ENCODE assay signal across 1 cellular context in genomic region chr16:75234856-75235696, GRCh38.
A peak's percentile ranks its signal among the peaks of the same experiment; 100 is the strongest.
TF ChIP-seq lines count a peak whose summit lies in the region.

No MANE protein-coding gene starts in this region.

TF ChIP-seq in HepG2, 621 proteins besides CTCF, POLR2A, EP300 and RAD21:
- no peak for TF ChIP-seq ZEB1 (IDR thresholded peaks at IDR 0.05; ENCODE audit: insufficient replicate concordance, low read depth)
- no peak for TF ChIP-seq KMT2B (CRISPR knock-in tag; IDR thresholded peaks at IDR 0.05)
- TF ChIP-seq CAMTA2 (CRISPR knock-in tag; IDR thresholded peaks at IDR 0.05; ENCODE audit: borderline replicate concordance): no peak
- no peak for TF ChIP-seq FOXC1 (CRISPR knock-in tag; IDR thresholded peaks at IDR 0.05; ENCODE audit: borderline replicate concordance)
- no peak for TF ChIP-seq ZNF781 (CRISPR knock-in tag; IDR thresholded peaks at IDR 0.05; ENCODE audit: borderline replicate concordance, not compliant biosample characterization)
- TF ChIP-seq IRF9 (CRISPR knock-in tag; IDR thresholded peaks at IDR 0.05; ENCODE audit: borderline replicate concordance): no peak
- no peak for TF ChIP-seq ZNF230 (CRISPR knock-in tag; IDR thresholded peaks at IDR 0.05)
- TF ChIP-seq DR1 (CRISPR knock-in tag; IDR thresholded peaks at IDR 0.05): no peak
- no peak for TF ChIP-seq ZNF280D (CRISPR knock-in tag; IDR thresholded peaks at IDR 0.05)
- no peak for TF ChIP-seq ZNF576 (CRISPR knock-in tag; IDR thresholded peaks at IDR 0.05)
- no peak for TF ChIP-seq ZNF776 (CRISPR knock-in tag; IDR thresholded peaks at IDR 0.05)
- TF ChIP-seq ZC3H13 (CRISPR knock-in tag; IDR thresholded peaks at IDR 0.05): peak; percentile 20; the same call in 1 of the 2 replicates
- no peak for TF ChIP-seq GATAD2A (CRISPR knock-in tag; IDR thresholded peaks at IDR 0.05)
- TF ChIP-seq PRDM4 (CRISPR knock-in tag; IDR thresholded peaks at IDR 0.05; ENCODE audit: borderline replicate concordance): no peak
- no peak for TF ChIP-seq YEATS4 (CRISPR knock-in tag; IDR thresholded peaks at IDR 0.05; ENCODE audit: borderline replicate concordance)
- TF ChIP-seq HNRNPL (IDR thresholded peaks at IDR 0.05; ENCODE audit: low read depth, low read length): peak; percentile 90
- TF ChIP-seq FOXO1 (CRISPR knock-in tag; IDR thresholded peaks at IDR 0.05): no peak
- no peak for TF ChIP-seq ZNF614 (CRISPR knock-in tag; IDR thresholded peaks at IDR 0.05; ENCODE audit: borderline replicate concordance)
- TF ChIP-seq ARNT2 (CRISPR knock-in tag; IDR thresholded peaks at IDR 0.05; ENCODE audit: low read depth): no peak
- no peak for TF ChIP-seq ZNF17 (CRISPR knock-in tag; IDR thresholded peaks at IDR 0.05)
- no peak for TF ChIP-seq REXO4 (CRISPR knock-in tag; IDR thresholded peaks at IDR 0.05; ENCODE audit: borderline replicate concordance)
- TF ChIP-seq MAFF (IDR thresholded peaks at IDR 0.05; ENCODE audit: low read depth, low read length): no peak
- peak; percentile 68; the same call in 1 of the 2 replicates for TF ChIP-seq RBFOX2 (IDR thresholded peaks at IDR 0.05; ENCODE audit: low read depth, low read length)
- TF ChIP-seq CERS6 (CRISPR knock-in tag; IDR thresholded peaks at IDR 0.05): no peak
- no peak for TF ChIP-seq AGO1 (IDR thresholded peaks at IDR 0.05; ENCODE audit: low read depth, low read length, poor library complexity, severe bottlenecking)
- TF ChIP-seq THAP9 (CRISPR knock-in tag; IDR thresholded peaks at IDR 0.05; ENCODE audit: borderline replicate concordance): no peak
- no peak for TF ChIP-seq SYNCRIP (IDR thresholded peaks at IDR 0.05; ENCODE audit: insufficient read depth, low read depth, low read length)
- 0 out of 2 replicates have a peak, but pooled peaks have one; percentile 14 for TF ChIP-seq ZFP91 (CRISPR knock-in tag; IDR thresholded peaks at IDR 0.05; ENCODE audit: borderline replicate concordance)
- TF ChIP-seq ZNF24 (IDR thresholded peaks at IDR 0.05): no peak
- TF ChIP-seq ZNF563 (CRISPR knock-in tag; IDR thresholded peaks at IDR 0.05): peak; percentile 13; the same call in 1 of the 2 replicates
- TF ChIP-seq HOXA3 (CRISPR knock-in tag; IDR thresholded peaks at IDR 0.05): no peak
- no peak for TF ChIP-seq PLRG1 (conservative IDR thresholded peaks at IDR 0.05)
- TF ChIP-seq KAT7 (CRISPR knock-in tag; IDR thresholded peaks at IDR 0.05; ENCODE audit: borderline replicate concordance): no peak
- no peak for TF ChIP-seq HNRNPH1 (optimal IDR thresholded peaks at IDR 0.05; ENCODE audit: low read depth, low read length)
- no peak for TF ChIP-seq E2F2 (CRISPR knock-in tag; IDR thresholded peaks at IDR 0.05; ENCODE audit: borderline replicate concordance)
- TF ChIP-seq PRDM10 (CRISPR knock-in tag; IDR thresholded peaks at IDR 0.05; ENCODE audit: low read depth): no peak
- no peak for TF ChIP-seq ZNF597 (CRISPR knock-in tag; IDR thresholded peaks at IDR 0.05)
- no peak for TF ChIP-seq KLF12 (CRISPR knock-in tag; IDR thresholded peaks at IDR 0.05; ENCODE audit: borderline replicate concordance)
- TF ChIP-seq ZNF558 (CRISPR knock-in tag; IDR thresholded peaks at IDR 0.05; ENCODE audit: borderline replicate concordance): no peak
